10 cellular contexts compared by ENCODE assay signal in the genomic region with DNA sequence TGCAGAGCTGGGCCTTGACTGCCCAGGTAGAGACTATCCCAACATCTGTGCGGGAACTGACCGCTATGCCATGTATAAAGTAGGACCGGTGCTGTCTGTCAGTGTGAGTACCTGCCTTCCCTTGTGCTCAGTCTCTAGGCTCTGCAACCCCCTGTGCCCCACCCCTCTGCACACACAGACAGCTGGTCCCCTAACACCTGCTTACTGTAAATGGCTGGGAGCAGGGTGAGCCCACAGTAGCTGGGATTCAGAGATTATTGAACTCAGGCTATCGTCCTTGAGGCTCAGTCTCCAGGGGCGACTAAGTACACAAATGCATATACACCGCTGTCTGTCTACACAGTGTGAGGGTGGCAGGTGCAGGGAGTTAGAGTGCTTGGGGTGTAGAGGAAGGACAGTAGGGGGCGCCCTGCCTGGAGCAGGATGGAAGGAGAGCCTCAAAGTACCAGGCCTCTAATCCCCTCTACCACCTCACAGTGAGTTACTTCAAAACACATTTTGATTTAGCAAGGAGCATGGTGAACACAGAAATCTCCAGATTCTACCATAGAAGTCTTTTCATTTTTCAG. TPM values are rescaled to one million over a fixed set of nuclear protein-coding genes. Genes with fewer than 3 reads are reported as not detected.
DNase-seq lines count a peak whose midpoint lies in the region; ATAC-seq and TF ChIP-seq lines count a peak whose summit lies in the region.
"Had no signal": no experiment of that assay in that cellular context is flagged by ENCODE, and none has a peak within 500 bp of the region (broad histone marks: within the 10 kb centered on the region; RNA-seq: fewer than 3 reads in every experiment).

No MANE protein-coding gene starts in this region.

- no peaks in the 10 kb centered on the region for H3K27me3 Mint-ChIP-seq in H9 (ENCODE audit: low read depth)
- H3K27me3 Mint-ChIP-seq in activated T-helper 17 cell treated with anti-CD3 and anti-CD28 coated beads, Interleukin-2, amount 50 U/mL, for 72 hours = no peaks in the 10 kb centered on the region

- no peak overlapping the region for H2AFZ ChIP-seq in H9 (ENCODE audit: low read length)

- TF ChIP-seq CTCF in C4-2B (conservative IDR thresholded peaks at IDR 0.05) (peak; percentile 46), H9 (conservative IDR thresholded peaks at IDR 0.05) (peak; percentile 67; the same call in 2 of the 3 replicates), kidney epithelial cell (IDR thresholded peaks at IDR 0.05; ENCODE audit: insufficient read depth, low read length, poor library complexity, severe bottlenecking) (peak; percentile 36)

- no peaks in the 10 kb centered on the region for H3K4me1 Mint-ChIP-seq in H9
- H3K4me1 Mint-ChIP-seq in activated T-helper 17 cell treated with anti-CD3 and anti-CD28 coated beads, Interleukin-2, amount 50 U/mL, for 72 hours = peaks cover 25% of the 10 kb centered on the region

- H3K4ac ChIP-seq in H9 (ENCODE audit: low read depth, low read length) = no peak overlapping the region

- no peak overlapping the region for H3K23ac ChIP-seq in H9 (ENCODE audit: insufficient read length, low read depth, low read length)

- no peak overlapping the region for H3K4me2 ChIP-seq in H9 (ENCODE audit: insufficient read depth, insufficient read length, low read length)

- DNase-seq in H9 = no peak
- DNase-seq in kidney epithelial cell (ENCODE audit: low read depth) = no peak
- DNase-seq in anterior cingulate cortex (lab: John Stamatoyannopoulos, UW) = no peak
- DNase-seq in nucleus accumbens (lab: John Stamatoyannopoulos, UW) = no peak
- DNase-seq in NCI-H526 treated with DMSO at 0.1 percent for 48 hours (lab: John Stamatoyannopoulos, UW) = no peak
- DNase-seq: heart right ventricle had no signal

- no CpG with 5 or more reads among the region's 7 CpGs for WGBS in H9 (ENCODE audit: extremely low coverage, insufficient read length, low lambda C conversion rate)

- no peaks in the 10 kb centered on the region for H3K79me2 ChIP-seq in H9 (ENCODE audit: insufficient read depth, low read length)

- H3K27ac Mint-ChIP-seq in H9 = no peak overlapping the region; a peak in 1 of 7 replicates
- peak overlapping the region; percentile 88 for H3K27ac Mint-ChIP-seq in activated T-helper 17 cell treated with anti-CD3 and anti-CD28 coated beads, Interleukin-2, amount 50 U/mL, for 72 hours

- no peak overlapping the region for H2AK5ac ChIP-seq in H9 (ENCODE audit: insufficient read length, low read length)

- no peak overlapping the region for H3K4me3 ChIP-seq in kidney epithelial cell (ENCODE audit: low read depth, low read length)
- H3K4me3 ChIP-seq: heart right ventricle, thoracic aorta had no signal

- H3K79me1 ChIP-seq in H9 (ENCODE audit: insufficient read depth, low read depth, low read length, poor library complexity, severe bottlenecking) = no peaks in the 10 kb centered on the region

- H3K9ac ChIP-seq in H9 (ENCODE audit: extremely low read depth, insufficient read length, low read length) = no peak overlapping the region

- no peaks in the 10 kb centered on the region for H3K4me1 ChIP-seq in H9 (ENCODE audit: insufficient read depth, low read length)

- no peak overlapping the region for H2BK15ac ChIP-seq in H9 (ENCODE audit: low read depth, low read length)

- H3K36me3 ChIP-seq in kidney epithelial cell (ENCODE audit: control insufficient read depth, insufficient read depth, low read length) = peaks cover 5% of the 10 kb centered on the region

- no peak overlapping the region for H2BK20ac ChIP-seq in H9 (ENCODE audit: low read depth, low read length, poor library complexity, severe bottlenecking)

- H3K27me3 ChIP-seq in H9 (ENCODE audit: insufficient read depth, low read length) (no peaks in the 10 kb centered on the region), kidney epithelial cell (ENCODE audit: control insufficient read depth, insufficient read depth, low read length) (no peaks in the 10 kb centered on the region)
- H3K27me3 ChIP-seq: heart right ventricle had no signal

- no peak overlapping the region for H3K18ac ChIP-seq in H9 (ENCODE audit: insufficient read length, low read depth, low read length)

- no peak overlapping the region for H2BK12ac ChIP-seq in H9 (ENCODE audit: insufficient read length, low read depth, low read length)

- H3K27ac ChIP-seq in C4-2B (no peak overlapping the region), H9 (ENCODE audit: insufficient read length, low read depth, low read length) (no peak overlapping the region)
- H3K27ac ChIP-seq: heart right ventricle, thoracic aorta had no signal

- H4K20me1 ChIP-seq in H9 (ENCODE audit: control insufficient read depth, insufficient read depth, insufficient read length) = no peaks in the 10 kb centered on the region

- H2BK120ac ChIP-seq in H9 (ENCODE audit: low read depth, low read length, poor library complexity, severe bottlenecking) = no peak overlapping the region

- ATAC-seq in activated T-helper 17 cell treated with anti-CD3 and anti-CD28 coated beads, Interleukin-2, amount 50 U/mL, for 72 hours (replicated peaks) = no peak
- ATAC-seq in GM21786 (IDR thresholded peaks at IDR 0.05; ENCODE audit: unreplicated experiment) = no peak

- H3K9me3 ChIP-seq in H9 (ENCODE audit: control insufficient read depth, low read depth, low read length) = no peaks in the 10 kb centered on the region
- H3K9me3 ChIP-seq: heart right ventricle, thoracic aorta had no signal

- peaks cover 40 to 76% (median 73%) of the 10 kb centered on the region in 3 experiments; a peak in 6 of 7 replicates for H3K36me3 Mint-ChIP-seq in H9 (ENCODE audit: insufficient read depth in 1 of 3, low read depth in 3 of 3)
- peaks cover 100% of the 10 kb centered on the region for H3K36me3 Mint-ChIP-seq in activated T-helper 17 cell treated with anti-CD3 and anti-CD28 coated beads, Interleukin-2, amount 50 U/mL, for 72 hours (ENCODE audit: low read depth)

- H3K56ac ChIP-seq in H9 (ENCODE audit: insufficient read length, low read depth, low read length) = no peak overlapping the region

- H4K5ac ChIP-seq in H9 (ENCODE audit: insufficient read length, low read depth, low read length) = no peak overlapping the region

- H4K91ac ChIP-seq in H9 (ENCODE audit: insufficient read length, low read depth, low read length) = no peak overlapping the region

- H3K9me3 Mint-ChIP-seq in H9 = no peaks in the 10 kb centered on the region
- no peaks in the 10 kb centered on the region for H3K9me3 Mint-ChIP-seq in activated T-helper 17 cell treated with anti-CD3 and anti-CD28 coated beads, Interleukin-2, amount 50 U/mL, for 72 hours

- H3K4me3 Mint-ChIP-seq in H9 = no peak overlapping the region
- H3K4me3 Mint-ChIP-seq in activated T-helper 17 cell treated with anti-CD3 and anti-CD28 coated beads, Interleukin-2, amount 50 U/mL, for 72 hours = no peak overlapping the region

- H3K14ac ChIP-seq in H9 (ENCODE audit: insufficient read depth, low read length) = 0 out of 2 replicates have a peak overlapping the region, but pooled peaks have one; percentile 30

- H4K8ac ChIP-seq in H9 (replicated peaks; ENCODE audit: insufficient read length, low read depth, low read length) = no peak overlapping the region

- H2BK5ac ChIP-seq in H9 (ENCODE audit: insufficient read length, low read length) = no peak overlapping the region

- H3T11ph ChIP-seq in H9 (ENCODE audit: low read length) = no peak overlapping the region

- H3K23me2 ChIP-seq in H9 (ENCODE audit: insufficient read length, low read depth, low read length, poor library complexity, severe bottlenecking) = no peaks in the 10 kb centered on the region

RNA-seq across cellular contexts. Expression of gene UPP1, which starts 12.9 kb away (rescaled TPM):
- 34.2 and 36.4 TPM in 2 replicates for total RNA-seq in H9 (2021)
- 10 to 100 TPM; 69.1 to 83.9 TPM for total RNA-seq in activated T-helper 17 cell treated with anti-CD3 and anti-CD28 coated beads, Interleukin-2, amount 50 U/mL, for 72 hours
- 421 and 429 TPM in 2 replicates for total RNA-seq in kidney epithelial cell
